ENCODE assay signal across 14 cellular contexts in the genomic region with DNA sequence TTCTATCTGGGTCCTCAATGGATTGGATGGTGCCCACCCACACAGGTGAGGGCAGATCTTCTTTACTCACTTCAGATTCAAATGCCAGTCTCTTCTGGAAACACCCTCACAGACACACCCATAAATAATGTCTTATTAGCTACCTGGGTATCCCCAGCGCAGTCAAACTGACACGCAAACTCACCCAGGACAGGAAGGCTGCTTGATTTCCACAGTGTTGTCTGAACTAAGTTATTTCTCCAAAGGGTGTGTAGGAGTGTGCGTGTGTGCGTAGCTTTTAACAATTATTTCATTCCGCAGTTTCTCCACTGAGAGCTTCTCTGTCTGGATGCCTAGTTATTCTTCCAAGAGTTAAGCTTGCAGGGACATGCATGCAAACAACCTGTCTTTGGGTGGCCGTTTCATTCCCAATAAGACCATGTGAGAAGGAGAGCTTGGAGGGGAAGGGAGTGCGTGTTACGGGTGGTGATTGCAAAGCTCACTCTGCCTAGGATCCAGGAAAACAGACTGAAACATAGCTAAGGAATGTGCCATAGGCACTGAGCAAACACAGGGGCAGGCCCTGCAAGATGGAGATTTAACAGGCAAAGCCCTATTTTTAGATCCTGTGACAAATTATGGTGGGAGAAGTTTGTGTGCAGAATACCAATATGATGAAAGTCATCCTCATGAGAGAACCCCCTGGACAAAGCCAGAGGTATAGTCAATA.
DNase-seq lines count a peak whose midpoint lies in the region; ATAC-seq and TF ChIP-seq lines count a peak whose summit lies in the region.
"Had no signal": no experiment of that assay in that cellular context is flagged by ENCODE, and none has a peak within 500 bp of the region (broad histone marks: within the 10 kb centered on the region; RNA-seq: fewer than 3 reads in every experiment).

No MANE protein-coding gene starts in this region.

- no peak for TF ChIP-seq CTCF in ascending aorta (IDR thresholded peaks at IDR 0.05)

- peaks cover 14% of the 10 kb centered on the region for H3K27me3 Mint-ChIP-seq in activated naive CD4-positive, alpha-beta T cell treated with anti-CD3 and anti-CD28 coated beads for 36 hours (ENCODE audit: low read depth)

- H3K4me3 ChIP-seq in ascending aorta (peak overlapping the region in 1 of 2 donors; percentile 4), SJCRH30 (no peak overlapping the region)

- CTCF ChIA-PET in activated naive CD4-positive, alpha-beta T cell treated with anti-CD3 and anti-CD28 coated beads for 36 hours (lab: Charles Lee), result interaction anchor here (1.0 kb wide), 1 partner anchor 14 kb away, joined by 3 read pairs; no protein-coding TSS in a partner anchor

- H3K27ac ChIP-seq in ascending aorta (peak overlapping the region; percentile 42 to 50), SJCRH30 (no peak overlapping the region)
- H3K27ac ChIP-seq: neutrophil had no signal

- H3K4me1 Mint-ChIP-seq in activated naive CD4-positive, alpha-beta T cell treated with anti-CD3 and anti-CD28 coated beads for 36 hours (ENCODE audit: low read depth), result peaks cover 6% of the 10 kb centered on the region

- H3K9me3 ChIP-seq in ascending aorta (no peaks in the 10 kb centered on the region), SJCRH30 (replicated peaks) (no peaks in the 10 kb centered on the region)
- H3K9me3 ChIP-seq: neutrophil had no signal

- DNase-seq in GM04504 (ENCODE audit: low read depth) (peak; percentile 58), ascending aorta (ENCODE audit: low spot score in 2 of 2) (no peak), foreskin melanocyte (peak; percentile 14), stromal cell of bone marrow (ENCODE audit: low read depth) (peak; percentile 68), SJCRH30 (no peak), Right ventricle myocardium superior (no peak)
- no peak for DNase-seq in activated naive CD4-positive, alpha-beta T cell treated with anti-CD3 and anti-CD28 coated beads for 36 hours
- DNase-seq: activated CD4-positive, alpha-beta T cell treated with anti-CD3 and anti-CD28 coated beads, Interleukin-2, amount 50 U/mL, for 4 hours; activated gamma-delta T cell treated with Interleukin-2 at 50 U/mL for 16 hours; left cardiac atrium; NCI-H1105; T-cell had no signal

- intact Hi-C loops in ascending aorta (cut with DNase I) (loop anchor here (5.0 kb wide), 1 partner anchor 74 kb away; no protein-coding TSS in a partner anchor), Right ventricle myocardium superior (cut with DNase I) (no loop called here)
- intact Hi-C loops in activated naive CD4-positive, alpha-beta T cell treated with anti-CD3 and anti-CD28 coated beads for 36 hours (cut with micrococcal nuclease), result no loop called here

- H3K27ac Mint-ChIP-seq in activated naive CD4-positive, alpha-beta T cell treated with anti-CD3 and anti-CD28 coated beads for 36 hours, result no peak overlapping the region
- H3K27ac Mint-ChIP-seq: T-cell had no signal

- ATAC-seq in GM18909 (IDR thresholded peaks at IDR 0.05; ENCODE audit: poor library complexity, unreplicated experiment), result no peak
- no peak for ATAC-seq in Right ventricle myocardium superior (ENCODE audit: poor library complexity)
- ATAC-seq: left cardiac atrium, T-cell had no signal

- H3K36me3 ChIP-seq in ascending aorta (no peaks in the 10 kb centered on the region), SJCRH30 (no peaks in the 10 kb centered on the region)
- H3K36me3 ChIP-seq: neutrophil had no signal

- H3K9me3 Mint-ChIP-seq in activated naive CD4-positive, alpha-beta T cell treated with anti-CD3 and anti-CD28 coated beads for 36 hours, result peaks cover 5% of the 10 kb centered on the region

- H3K4me1 ChIP-seq in ascending aorta (peaks cover 6 to 13% of the 10 kb centered on the region in 2 donors), SJCRH30 (no peaks in the 10 kb centered on the region)

- no peaks in the 10 kb centered on the region for H3K36me3 Mint-ChIP-seq in activated naive CD4-positive, alpha-beta T cell treated with anti-CD3 and anti-CD28 coated beads for 36 hours (ENCODE audit: low read depth)
- H3K36me3 Mint-ChIP-seq: T-cell had no signal

- H3K27me3 ChIP-seq in ascending aorta, result no peaks in the 10 kb centered on the region
- H3K27me3 ChIP-seq in SJCRH30, result 0 out of 2 replicates have a peak, but pooled peaks cover under 1% of the 10 kb centered on the region

- no peak overlapping the region for H3K4me3 Mint-ChIP-seq in activated naive CD4-positive, alpha-beta T cell treated with anti-CD3 and anti-CD28 coated beads for 36 hours
- H3K4me3 Mint-ChIP-seq: T-cell had no signal

Comparison
In these comparisons a context has a peak if more than half of its experiments do, and no peak if none do; other contexts are left out.
1. DNase-seq: peak in GM04504 (single experiment), foreskin melanocyte (single experiment) and stromal cell of bone marrow (single experiment); none in ascending aorta (0 of 2), activated naive CD4-positive, alpha-beta T cell treated with anti-CD3 and anti-CD28 coated beads for 36 hours (single experiment), SJCRH30 (0 of 2) and Right ventricle myocardium superior (single experiment).